ENCODE assay signal across 9 cellular contexts in the genomic region with DNA sequence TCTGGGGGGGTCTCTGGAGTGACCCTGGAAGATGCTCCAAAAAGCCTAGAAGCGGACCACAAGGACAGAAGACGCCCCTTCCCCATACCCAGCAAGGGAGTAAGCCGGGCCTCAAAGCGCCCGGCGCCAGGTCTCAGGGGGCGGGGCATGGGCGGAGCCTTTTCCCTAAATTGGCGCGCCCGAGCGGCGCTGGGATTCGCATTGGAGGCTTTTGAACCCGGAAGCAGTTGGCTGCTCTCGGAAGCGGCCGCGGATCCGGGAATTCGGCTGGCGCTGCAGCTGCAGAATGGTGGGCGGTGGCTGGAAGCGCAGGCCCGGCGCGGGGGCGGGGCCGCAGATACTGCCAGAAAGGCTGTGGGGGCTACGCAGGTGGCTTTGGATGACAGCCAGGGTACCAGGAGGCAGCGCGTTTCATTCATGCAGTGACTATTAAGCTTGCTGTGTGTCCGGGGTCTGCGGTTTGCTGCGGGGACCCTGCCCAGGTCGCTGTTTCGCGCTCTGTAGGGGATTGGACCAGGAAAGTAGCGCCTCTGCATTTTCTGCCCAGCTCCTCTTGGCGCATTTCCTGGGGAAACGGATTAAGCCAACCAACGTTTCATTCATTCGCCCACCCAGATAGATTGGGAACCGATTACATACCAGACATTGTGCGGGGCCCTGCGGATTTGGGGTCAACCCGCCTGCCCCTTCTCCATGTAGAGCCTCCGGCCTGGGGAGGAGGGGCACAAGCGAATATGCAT.
DNase-seq lines count a peak whose midpoint lies in the region; ATAC-seq and TF ChIP-seq lines count a peak whose summit lies in the region.
"Had no signal": no experiment of that assay in that cellular context is flagged by ENCODE, and none has a peak within 500 bp of the region (broad histone marks: within the 10 kb centered on the region; RNA-seq: fewer than 3 reads in every experiment).

No MANE protein-coding gene starts in this region.

- intact Hi-C loops in CD8-positive, alpha-beta T cell (cut with DNase I, micrococcal nuclease) = no loop called here
- intact Hi-C loops in uterus (cut with DNase I; ENCODE audit: low total_unique reads) = no loop called here

- H3K4me1 ChIP-seq in CD8-positive, alpha-beta T cell (ENCODE audit: insufficient read depth, low read length) = peaks cover 18% of the 10 kb centered on the region
- H3K4me1 ChIP-seq in hepatocyte (ENCODE audit: insufficient read depth) (peaks cover 9% of the 10 kb centered on the region), uterus (no peaks in the 10 kb centered on the region)

- H3K4me2 ChIP-seq in hepatocyte = peak overlapping the region; percentile 87

- peak in 1 of 2 donors; percentile 26 for TF ChIP-seq POLR2A in uterus (IDR thresholded peaks at IDR 0.05)

- H3K36me3 Mint-ChIP-seq in CD8-positive, alpha-beta T cell = no peaks in the 10 kb centered on the region
- no peaks in the 10 kb centered on the region for H3K36me3 Mint-ChIP-seq in T-helper 17 cell (ENCODE audit: low read depth)
- peaks cover 2% of the 10 kb centered on the region for H3K36me3 Mint-ChIP-seq in progenitor cell of endocrine pancreas (ENCODE audit: insufficient read depth)

- no peak overlapping the region for H3K27ac ChIP-seq in CD8-positive, alpha-beta T cell (ENCODE audit: low read depth, low read length)
- H3K27ac ChIP-seq in hepatocyte (peak overlapping the region; percentile 59), uterus (peak overlapping the region; percentile 47 to 72)

- peak overlapping the region; percentile 67 for H3K4me3 ChIP-seq in CD8-positive, alpha-beta T cell (ENCODE audit: low read depth, low read length)
- peak overlapping the region; percentile 63 for H3K4me3 ChIP-seq in astrocyte of the spinal cord (ENCODE audit: low read depth, low read length)
- H3K4me3 ChIP-seq in hepatocyte = peak overlapping the region; percentile 76
- peak overlapping the region; percentile 45 to 63 for H3K4me3 ChIP-seq in uterus

- no peaks in the 10 kb centered on the region for H3K9me3 Mint-ChIP-seq in CD8-positive, alpha-beta T cell
- peaks cover 9% of the 10 kb centered on the region for H3K9me3 Mint-ChIP-seq in progenitor cell of endocrine pancreas (ENCODE audit: low read depth)

- CTCF ChIA-PET in CD8-positive, alpha-beta T cell (lab: Charles Lee) = no interaction called here

- TF ChIP-seq CTCF in CD8-positive, alpha-beta T cell (IDR thresholded peaks at IDR 0.05) = no peak
- TF ChIP-seq CTCF in astrocyte of the spinal cord (IDR thresholded peaks at IDR 0.05; ENCODE audit: low read depth, low read length) (no peak), hepatocyte (IDR thresholded peaks at IDR 0.05; ENCODE audit: poor library complexity) (no peak), progenitor cell of endocrine pancreas (IDR thresholded peaks at IDR 0.05; ENCODE audit: unreplicated experiment) (no peak), uterus (IDR thresholded peaks at IDR 0.05) (no peak)

- ATAC-seq in CD8-positive, alpha-beta T cell = peak; percentile 55
- ATAC-seq in T-helper 17 cell (peak; percentile 47), HG03280 (IDR thresholded peaks at IDR 0.05; ENCODE audit: unreplicated experiment) (no peak)
- ATAC-seq: HCT116 had no signal

- H3K27me3 ChIP-seq in CD8-positive, alpha-beta T cell (ENCODE audit: insufficient read depth, low read length) = no peaks in the 10 kb centered on the region
- no peaks in the 10 kb centered on the region for H3K27me3 ChIP-seq in hepatocyte
- H3K27me3 ChIP-seq in uterus = no peaks in the 10 kb centered on the region

- no peaks in the 10 kb centered on the region for H3K36me3 ChIP-seq in CD8-positive, alpha-beta T cell (ENCODE audit: insufficient read depth, low read length)
- no peaks in the 10 kb centered on the region for H3K36me3 ChIP-seq in hepatocyte (replicated peaks; ENCODE audit: insufficient read depth, low read depth)
- H3K36me3 ChIP-seq in uterus = no peaks in the 10 kb centered on the region

- H3K4me3 Mint-ChIP-seq in CD8-positive, alpha-beta T cell = peak overlapping the region; percentile 73
- peak overlapping the region; percentile 84 for H3K4me3 Mint-ChIP-seq in T-helper 17 cell
- peak overlapping the region; percentile 85 for H3K4me3 Mint-ChIP-seq in progenitor cell of endocrine pancreas (ENCODE audit: low read depth)

- H4K20me1 ChIP-seq in hepatocyte (ENCODE audit: insufficient read depth, poor library complexity, severe bottlenecking) = no peaks in the 10 kb centered on the region

- H2AFZ ChIP-seq in hepatocyte = peak overlapping the region; percentile 85

- H3K27me3 Mint-ChIP-seq in CD8-positive, alpha-beta T cell (ENCODE audit: low read depth) = peaks cover 14% of the 10 kb centered on the region
- H3K27me3 Mint-ChIP-seq in T-helper 17 cell = no peaks in the 10 kb centered on the region
- peaks cover 13% of the 10 kb centered on the region for H3K27me3 Mint-ChIP-seq in progenitor cell of endocrine pancreas

- H3K9me3 ChIP-seq in CD8-positive, alpha-beta T cell (ENCODE audit: low read length) = no peaks in the 10 kb centered on the region
- H3K9me3 ChIP-seq in T-helper 17 cell (ENCODE audit: control insufficient read depth, low read length, poor library complexity, severe bottlenecking) (no peaks in the 10 kb centered on the region), hepatocyte (ENCODE audit: low read depth) (no peaks in the 10 kb centered on the region), uterus (no peaks in the 10 kb centered on the region)

- WGBS in hepatocyte (ENCODE audit: low lambda C conversion rate, missing lambda C conversion rate) = 11% methylated on average over 44 of the region's 49 CpGs

- POLR2A ChIA-PET in CD8-positive, alpha-beta T cell (lab: Charles Lee) = no interaction called here

- H3K4me1 Mint-ChIP-seq in CD8-positive, alpha-beta T cell (ENCODE audit: low read depth) = peaks cover 33% of the 10 kb centered on the region
- H3K4me1 Mint-ChIP-seq in T-helper 17 cell (peaks cover 26% of the 10 kb centered on the region), progenitor cell of endocrine pancreas (ENCODE audit: low read depth) (peaks cover 8% of the 10 kb centered on the region)

- peak overlapping the region; percentile 45 for H3K27ac Mint-ChIP-seq in CD8-positive, alpha-beta T cell
- H3K27ac Mint-ChIP-seq in T-helper 17 cell = peak overlapping the region; percentile 78
- H3K27ac Mint-ChIP-seq in progenitor cell of endocrine pancreas = peak overlapping the region; percentile 86

- no peaks in the 10 kb centered on the region for H3K79me2 ChIP-seq in hepatocyte

- H3K9me2 ChIP-seq in hepatocyte (replicated peaks; ENCODE audit: insufficient read depth) = no peaks in the 10 kb centered on the region

- in situ Hi-C loops in astrocyte of the spinal cord (cut with HindIII; ENCODE audit: low sequenced_read_pairs) = no loop called here

- peak in 3 of 7 experiments; percentile 1 to 36 (median 14) for DNase-seq in CD8-positive, alpha-beta T cell
- DNase-seq in HuH-7 (ENCODE audit: low spot score) (peak; percentile 11), T-helper 17 cell (peak; percentile 7 to 51 (median 27)), astrocyte of the spinal cord (ENCODE audit: low read depth, low spot score) (peak; percentile 87), hepatocyte (ENCODE audit: low spot score) (peak; percentile 95), progenitor cell of endocrine pancreas (ENCODE audit: low spot score, unreplicated experiment) (peak; percentile 78), uterus (peak; percentile 87 to 89)
